In genomic region chr4:171017596-171017995, GRCh38 we compare ENCODE assay signal across 19 cellular contexts.
"Had no signal": no experiment of that assay in that cellular context is flagged by ENCODE, and none has a peak within 500 bp of the region (broad histone marks: within the 10 kb centered on the region; RNA-seq: fewer than 3 reads in every experiment).

No MANE protein-coding gene starts in this region.

- H3K4me2 ChIP-seq: hepatocyte had no signal

- H3K36me3 Mint-ChIP-seq: activated naive CD4-positive, alpha-beta T cell treated with anti-CD3 and anti-CD28 coated beads, Interleukin-2, amount 50 U/mL, for 72 hours; brain; naive thymus-derived CD8-positive, alpha-beta T cell; stimulated activated naive B cell treated with anti-CD40 and anti-IgM and Interleukin-4, amounts not matched to agents 10 μg/mL and 1 μg/mL and 100 μg/mL, for 72 hours had no signal

- H3K27me3 ChIP-seq: hepatocyte, tibial artery, vagina had no signal

- H3K79me2 ChIP-seq: hepatocyte had no signal

- H2AFZ ChIP-seq: hepatocyte had no signal

- H3K4me3 ChIP-seq: hepatocyte, tibial artery, vagina had no signal

- H3K4me1 Mint-ChIP-seq: brain; naive thymus-derived CD8-positive, alpha-beta T cell; stimulated activated naive B cell treated with anti-CD40 and anti-IgM and Interleukin-4, amounts not matched to agents 10 μg/mL and 1 μg/mL and 100 μg/mL, for 72 hours; T-helper 17 cell had no signal

- H3K4me1 ChIP-seq: tibial artery, vagina had no signal

- H3K9me3 ChIP-seq: tibial artery, vagina had no signal

- H3K4me3 Mint-ChIP-seq: activated T-cell treated with anti-CD3 and anti-CD28 coated beads, Interleukin-2, amount 50 U/mL, for 72 hours; brain; dendritic cell treated with granulocyte-macrophage colony-stimulating factor and Interleukin-4, amounts not matched to agents 40 ng/mL and 50 ng/mL, for 4 days; naive thymus-derived CD8-positive, alpha-beta T cell; stimulated activated naive B cell treated with anti-CD40 and anti-IgM and Interleukin-4, amounts not matched to agents 10 μg/mL and 1 μg/mL and 100 μg/mL, for 72 hours; T-helper 17 cell; WTC11 had no signal

- DNase-seq: activated CD4-positive, alpha-beta T cell treated with anti-CD3 and anti-CD28 coated beads for 48 hours; activated CD8-positive, alpha-beta memory T cell treated with anti-CD3 and anti-CD28 coated beads, Interleukin-2, amount 50 U/mL, for 48 hours; activated gamma-delta T cell; activated T-cell treated with anti-CD3 and anti-CD28 coated beads, Interleukin-2, amount 50 U/mL, for 72 hours; amniotic stem cell; effector memory CD4-positive, alpha-beta T cell; islet precursor cell; naive thymus-derived CD8-positive, alpha-beta T cell; stimulated activated CD4-positive, alpha-beta T cell treated with anti-CD3 and anti-CD28 coated beads, Interleukin-4, amount 100 ng/mL, for 1 hour; stimulated activated naive B cell treated with anti-CD40 and anti-IgM and Interleukin-4, amounts not matched to agents 10 μg/mL and 1 μg/mL and 100 μg/mL, for 72 hours; T-helper 17 cell; tibial artery had no signal

- H3K36me3 ChIP-seq: tibial artery, vagina had no signal

- H3K27me3 Mint-ChIP-seq: brain; dendritic cell treated with granulocyte-macrophage colony-stimulating factor and Interleukin-4, amounts not matched to agents 40 ng/mL and 50 ng/mL, for 4 days; naive thymus-derived CD8-positive, alpha-beta T cell; stimulated activated naive B cell treated with anti-CD40 and anti-IgM and Interleukin-4, amounts not matched to agents 10 μg/mL and 1 μg/mL and 100 μg/mL, for 72 hours; T-helper 17 cell had no signal

- H3K27ac ChIP-seq: epithelial cell of prostate, hepatocyte, tibial artery, vagina had no signal

- H3K9me3 Mint-ChIP-seq: stimulated activated naive B cell treated with anti-CD40 and anti-IgM and Interleukin-4, amounts not matched to agents 10 μg/mL and 1 μg/mL and 100 μg/mL, for 72 hours had no signal

- H3K27ac Mint-ChIP-seq: activated naive CD4-positive, alpha-beta T cell treated with anti-CD3 and anti-CD28 coated beads, Interleukin-2, amount 50 U/mL, for 72 hours; activated T-cell treated with anti-CD3 and anti-CD28 coated beads, Interleukin-2, amount 50 U/mL, for 72 hours; brain; dendritic cell treated with granulocyte-macrophage colony-stimulating factor and Interleukin-4, amounts not matched to agents 40 ng/mL and 50 ng/mL, for 4 days; naive thymus-derived CD8-positive, alpha-beta T cell; stimulated activated naive B cell treated with anti-CD40 and anti-IgM and Interleukin-4, amounts not matched to agents 10 μg/mL and 1 μg/mL and 100 μg/mL, for 72 hours; T-helper 17 cell; WTC11 had no signal
